ENCODE assay signal across 8 cellular contexts in the genomic region with DNA sequence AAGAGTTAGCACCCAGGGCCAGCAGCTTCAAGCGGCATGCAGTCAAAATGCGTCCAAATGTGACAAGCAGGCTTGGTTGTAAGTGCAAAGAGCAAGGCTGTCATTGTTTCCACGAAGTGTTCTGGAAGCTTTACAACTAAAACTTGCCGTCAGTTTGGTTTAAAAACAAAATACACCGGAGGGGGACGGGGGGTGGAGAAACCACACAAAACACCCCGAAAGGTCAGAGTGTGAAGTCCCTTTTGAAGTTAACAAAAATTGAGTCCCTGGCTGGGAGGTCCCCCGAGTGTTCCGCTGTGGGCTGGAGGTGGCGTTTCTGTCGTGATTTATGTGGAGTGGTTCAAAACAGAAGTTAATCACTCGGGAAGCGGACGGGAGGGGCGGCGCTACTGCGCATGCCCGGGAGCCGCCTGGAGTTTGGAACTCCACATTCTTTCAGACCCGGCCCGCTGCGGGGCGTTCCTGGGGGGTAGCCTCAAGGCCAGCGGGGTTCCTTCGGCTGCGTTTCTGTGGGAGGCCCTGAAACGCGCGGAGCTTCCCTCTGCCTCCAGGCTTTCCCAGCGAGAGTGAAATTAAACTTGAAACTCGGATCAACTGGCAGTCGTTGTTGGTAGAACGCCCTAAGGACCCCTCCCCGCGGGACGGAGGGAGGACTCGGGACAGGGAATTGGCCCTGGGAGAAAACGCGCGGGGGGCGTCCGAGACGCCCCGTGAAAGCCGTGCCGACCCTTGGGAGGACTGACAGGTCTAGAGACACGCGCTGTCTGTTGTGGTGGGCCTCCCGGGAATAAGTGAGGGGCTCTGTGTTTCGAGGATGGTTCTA. TPM values are rescaled to one million over a fixed set of nuclear protein-coding genes. Genes with fewer than 3 reads are reported as not detected.
A peak's percentile ranks its signal among the peaks of the same experiment; 100 is the strongest.
DNase-seq lines count a peak whose midpoint lies in the region; ATAC-seq and TF ChIP-seq lines count a peak whose summit lies in the region.

No MANE protein-coding gene starts in this region.

- TF ChIP-seq EP300 in esophagus muscularis mucosa (IDR thresholded peaks at IDR 0.05) = no peak

- intact Hi-C loops in esophagus muscularis mucosa (cut with DNase I) = loop anchor here (2.0 to 5.0 kb wide), 2 partner anchors 143 to 189 kb away; partner anchors contain the start of gene MYL12B

- H3K27ac ChIP-seq in esophagus muscularis mucosa (replicated peaks in 1 of 4) (peak overlapping the region; percentile 98 to 100 (median 98)), muscle layer of duodenum (ENCODE audit: low read length) (peak overlapping the region; percentile 100)

- peaks cover 2 to 3% (median 3%) of the 10 kb centered on the region in 4 donors for H3K36me3 ChIP-seq in esophagus muscularis mucosa
- H3K36me3 ChIP-seq in muscle layer of duodenum (ENCODE audit: control insufficient read depth in 1 of 2, insufficient read depth in 2 of 2, low read length in 2 of 2) = peaks cover 5 to 25% of the 10 kb centered on the region in 2 donors

- no peaks in the 10 kb centered on the region for H3K27me3 ChIP-seq in esophagus muscularis mucosa
- no peaks in the 10 kb centered on the region for H3K27me3 ChIP-seq in muscle layer of duodenum (ENCODE audit: low read depth, low read length)

- TF ChIP-seq POLR2A in esophagus muscularis mucosa (IDR thresholded peaks at IDR 0.05; ENCODE audit: low read depth) = peak; percentile 92

- peak overlapping the region; percentile 93 for H3K4me3 ChIP-seq in AG09309 (ENCODE audit: control insufficient read depth, low read depth, low read length)
- peak overlapping the region; percentile 69 to 96 (median 90) for H3K4me3 ChIP-seq in esophagus muscularis mucosa
- peak overlapping the region; percentile 84 to 96 for H3K4me3 ChIP-seq in muscle layer of duodenum (ENCODE audit: low read depth in 1 of 2, low read length in 2 of 2)

- 0% methylated on average over 33 of the region's 50 CpGs for WGBS in esophagus muscularis mucosa

- no peak for TF ChIP-seq CTCF in AG09309 (IDR thresholded peaks at IDR 0.05; ENCODE audit: control insufficient read depth, insufficient read depth, low read depth, low read length, missing control alignments)
- TF ChIP-seq CTCF in esophagus muscularis mucosa (IDR thresholded peaks at IDR 0.05) = no peak

- DNase-seq in AG09309 (ENCODE audit: low read depth) (no peak), HCEC 1CT (peak; percentile 85), esophagus muscularis mucosa (ENCODE audit: extremely low spot score) (peak; percentile 99)
- DNase-seq in activated T-cell treated with anti-CD3 and anti-CD28 coated beads, Interleukin-2, amount 50 U/mL, for 48 hours = peak; percentile 92
- DNase-seq in stimulated activated CD8-positive, alpha-beta memory T cell treated with anti-CD3 and anti-CD28 coated beads, Interleukin-4, amount 100 ng/mL, for 48 hours = peak; percentile 92

- H3K4me1 ChIP-seq in esophagus muscularis mucosa (peaks cover 32 to 52% (median 44%) of the 10 kb centered on the region in 4 donors), muscle layer of duodenum (ENCODE audit: control insufficient read depth in 1 of 2, insufficient read depth in 2 of 2, low read length in 2 of 2) (peaks cover 16 to 18% of the 10 kb centered on the region in 2 donors)

- H3K9me3 ChIP-seq in esophagus muscularis mucosa (no peaks in the 10 kb centered on the region), muscle layer of duodenum (ENCODE audit: control insufficient read depth in 1 of 2, low read length in 2 of 2) (no peaks in the 10 kb centered on the region)

- ATAC-seq in HG03521 (IDR thresholded peaks at IDR 0.05; ENCODE audit: unreplicated experiment) = no peak

TF ChIP-seq in PFSK-1, 5 proteins besides CTCF, POLR2A, EP300 and RAD21:
- TF ChIP-seq SIN3A (IDR thresholded peaks at IDR 0.05; ENCODE audit: borderline replicate concordance, insufficient read depth, low read length) (0 out of 2 replicates have a peak, but pooled peaks have one; percentile 11), TAF1 (IDR thresholded peaks at IDR 0.05; ENCODE audit: borderline replicate concordance, insufficient read depth, low read length) (peak; percentile 68; the same call in 1 of the 2 replicates), FOXP2 (optimal IDR thresholded peaks at IDR 0.05; ENCODE audit: borderline replicate concordance, extremely low read depth, extremely low read length, insufficient read depth) (no peak), POLR2AphosphoS5 (IDR thresholded peaks at IDR 0.05; ENCODE audit: low read depth, low read length) (peak; percentile 70; the same call in 1 of the 2 replicates)
- TF ChIP-seq, protein P1, sequence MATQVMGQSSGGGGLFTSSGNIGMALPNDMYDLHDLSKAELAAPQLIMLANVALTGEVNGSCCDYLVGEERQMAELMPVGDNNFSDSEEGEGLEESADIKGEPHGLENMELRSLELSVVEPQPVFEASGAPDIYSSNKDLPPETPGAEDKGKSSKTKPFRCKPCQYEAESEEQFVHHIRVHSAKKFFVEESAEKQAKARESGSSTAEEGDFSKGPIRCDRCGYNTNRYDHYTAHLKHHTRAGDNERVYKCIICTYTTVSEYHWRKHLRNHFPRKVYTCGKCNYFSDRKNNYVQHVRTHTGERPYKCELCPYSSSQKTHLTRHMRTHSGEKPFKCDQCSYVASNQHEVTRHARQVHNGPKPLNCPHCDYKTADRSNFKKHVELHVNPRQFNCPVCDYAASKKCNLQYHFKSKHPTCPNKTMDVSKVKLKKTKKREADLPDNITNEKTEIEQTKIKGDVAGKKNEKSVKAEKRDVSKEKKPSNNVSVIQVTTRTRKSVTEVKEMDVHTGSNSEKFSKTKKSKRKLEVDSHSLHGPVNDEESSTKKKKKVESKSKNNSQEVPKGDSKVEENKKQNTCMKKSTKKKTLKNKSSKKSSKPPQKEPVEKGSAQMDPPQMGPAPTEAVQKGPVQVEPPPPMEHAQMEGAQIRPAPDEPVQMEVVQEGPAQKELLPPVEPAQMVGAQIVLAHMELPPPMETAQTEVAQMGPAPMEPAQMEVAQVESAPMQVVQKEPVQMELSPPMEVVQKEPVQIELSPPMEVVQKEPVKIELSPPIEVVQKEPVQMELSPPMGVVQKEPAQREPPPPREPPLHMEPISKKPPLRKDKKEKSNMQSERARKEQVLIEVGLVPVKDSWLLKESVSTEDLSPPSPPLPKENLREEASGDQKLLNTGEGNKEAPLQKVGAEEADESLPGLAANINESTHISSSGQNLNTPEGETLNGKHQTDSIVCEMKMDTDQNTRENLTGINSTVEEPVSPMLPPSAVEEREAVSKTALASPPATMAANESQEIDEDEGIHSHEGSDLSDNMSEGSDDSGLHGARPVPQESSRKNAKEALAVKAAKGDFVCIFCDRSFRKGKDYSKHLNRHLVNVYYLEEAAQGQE (IDR thresholded peaks at IDR 0.05; ENCODE audit: insufficient read depth in 1 of 2, low read depth in 2 of 2, low read length in 2 of 2) = 0 out of 4 replicates have a peak, but pooled peaks of 1 of the 2 experiments have one; percentile 12

RNA-seq across cellular contexts. Expression of gene TGIF1, which starts 1.4 kb away (rescaled TPM):
- 41.2 TPM for polyA plus RNA-seq in PFSK-1 (2012; ENCODE audit: insufficient read length, low read depth)
- 100 to 1,000 TPM in 1 of 4 donors, 10 to 100 TPM in 3; 48.2 to 142 (median 64.0) TPM for total RNA-seq in esophagus muscularis mucosa
